ENCODE assay signal across 19 cellular contexts in genomic region chr12:6297170-6297569, GRCh38. TPM values are rescaled to one million over a fixed set of nuclear protein-coding genes. Genes with fewer than 3 reads are reported as not detected.
DNase-seq lines count a peak whose midpoint lies in the region; ATAC-seq, FAIRE-seq and TF ChIP-seq lines count a peak whose summit lies in the region.
"Had no signal": no experiment of that assay in that cellular context is flagged by ENCODE, and none has a peak within 500 bp of the region (broad histone marks: within the 10 kb centered on the region; RNA-seq: fewer than 3 reads in every experiment).

No MANE protein-coding gene starts in this region.

- CTCF ChIA-PET in A549 (lab: Yijun Ruan, JAX): interaction anchor here (2.3 kb wide), 1 partner anchor 11 kb away, joined by 8 read pairs; no protein-coding TSS in a partner anchor

- H3K4me1 ChIP-seq in A549 (peaks cover 39% of the 10 kb centered on the region), GM23338 (ENCODE audit: insufficient read depth) (0 out of 2 replicates have a peak, but pooled peaks cover 3% of the 10 kb centered on the region)

- peak overlapping the region; percentile 32; the same call in 1 of the 2 replicates for H2AFZ ChIP-seq in GM23338
- H2AFZ ChIP-seq: PC-9 had no signal

- H3K36me3 Mint-ChIP-seq in GM23338 (ENCODE audit: low read depth): no peaks in the 10 kb centered on the region
- no peaks in the 10 kb centered on the region for H3K36me3 Mint-ChIP-seq in chondrocyte (ENCODE audit: low read depth)
- no peaks in the 10 kb centered on the region for H3K36me3 Mint-ChIP-seq in nephron progenitor cell (ENCODE audit: low read depth)
- no peaks in the 10 kb centered on the region for H3K36me3 Mint-ChIP-seq in mesothelial cell of epicardium
- H3K36me3 Mint-ChIP-seq: CD4-positive, alpha-beta memory T cell had no signal

- H3K4me3 Mint-ChIP-seq in GM23338 (no peak overlapping the region), chondrocyte (ENCODE audit: unreplicated experiment) (no peak overlapping the region), nephron progenitor cell (no peak overlapping the region), mesothelial cell of epicardium (no peak overlapping the region)
- H3K4me3 Mint-ChIP-seq: CD4-positive, alpha-beta memory T cell had no signal

- no peaks in the 10 kb centered on the region for H3K27me3 ChIP-seq in GM23338 (ENCODE audit: insufficient read depth)
- H3K27me3 ChIP-seq: BLaER1, SJSA1 had no signal

- TF ChIP-seq RAD21 in A549 (conservative IDR thresholded peaks at IDR 0.05 in 1 of 2, IDR thresholded peaks at IDR 0.05 in 1 of 2): no peak

- no peaks in the 10 kb centered on the region for H3K36me3 ChIP-seq in GM23338 (ENCODE audit: insufficient read depth)
- H3K36me3 ChIP-seq: BLaER1, SJSA1 had no signal

- TF ChIP-seq EP300 in A549 (IDR thresholded peaks at IDR 0.05): no peak

- POLR2A ChIA-PET in A549 (lab: Yijun Ruan, JAX): no interaction called here

- H4K20me1 ChIP-seq in GM23338 (replicated peaks; ENCODE audit: insufficient read depth): no peaks in the 10 kb centered on the region
- H4K20me1 ChIP-seq: BLaER1 had no signal

- no peak for FAIRE-seq in A549 (lab: Jason Lieb, UNC)
- FAIRE-seq: A204.1 had no signal

- peak overlapping the region in 1 of 2 experiments; percentile 44; a peak in 1 of 6 replicates for H3K27ac ChIP-seq in A549
- H3K27ac ChIP-seq in GM23338 (ENCODE audit: low read depth): no peak overlapping the region
- H3K27ac ChIP-seq: BLaER1 had no signal

- WGBS in A549 (ENCODE audit: missing lambda C conversion rate): 93% methylated on average over 10 of the region's 10 CpGs

- H3K9me2 ChIP-seq in GM23338 (ENCODE audit: insufficient read depth): no peaks in the 10 kb centered on the region

- DNase-seq in A549 (ENCODE audit: low read depth in 1 of 2, low spot score in 1 of 2): no peak
- no peak for DNase-seq in GM23338 (ENCODE audit: low spot score)
- peak; percentile 26 for DNase-seq in chondrocyte (ENCODE audit: low spot score)
- no peak for DNase-seq in nephron progenitor cell
- no peak for DNase-seq in DMS79 (lab: John Stamatoyannopoulos, UW)
- DNase-seq in NCI-H69 (lab: John Stamatoyannopoulos, UW): no peak
- DNase-seq in mesothelial cell of epicardium (ENCODE audit: low spot score in 2 of 2, unreplicated experiment in 2 of 2): no peak
- DNase-seq: CD4-positive, alpha-beta memory T cell; DMS53; NCI-H1105; NCI-H1694; NCI-H2081 treated with DMSO at 0.1 percent for 48 hours; SW 1271 had no signal

- no peaks in the 10 kb centered on the region for H3K9me3 ChIP-seq in A549
- H3K9me3 ChIP-seq: BLaER1, SJSA1 had no signal

- H3K9me3 Mint-ChIP-seq in GM23338 (no peaks in the 10 kb centered on the region), chondrocyte (ENCODE audit: low read depth) (no peaks in the 10 kb centered on the region), nephron progenitor cell (peaks cover 5% of the 10 kb centered on the region), mesothelial cell of epicardium (no peaks in the 10 kb centered on the region)
- H3K9me3 Mint-ChIP-seq: CD4-positive, alpha-beta memory T cell had no signal

- H3K27me3 Mint-ChIP-seq in GM23338 (ENCODE audit: insufficient read depth, low read depth, poor library complexity) (peaks cover 8% of the 10 kb centered on the region), chondrocyte (ENCODE audit: low read depth) (no peaks in the 10 kb centered on the region), nephron progenitor cell (ENCODE audit: low read depth, poor library complexity) (peaks cover 4% of the 10 kb centered on the region), mesothelial cell of epicardium (ENCODE audit: low read depth) (no peaks in the 10 kb centered on the region)

- H3F3A ChIP-seq in GM23338 (replicated peaks; ENCODE audit: low read depth): no peaks in the 10 kb centered on the region; the same call in 1 of the 2 replicates

- TF ChIP-seq POLR2A in A549 (IDR thresholded peaks at IDR 0.05; ENCODE audit: low read length): no peak

- H3K79me2 ChIP-seq in GM23338 (replicated peaks; ENCODE audit: insufficient read depth): no peaks in the 10 kb centered on the region

- H3K4me1 Mint-ChIP-seq in GM23338: peaks cover 9% of the 10 kb centered on the region
- peaks cover 23% of the 10 kb centered on the region for H3K4me1 Mint-ChIP-seq in chondrocyte (ENCODE audit: low read depth)
- H3K4me1 Mint-ChIP-seq in nephron progenitor cell: peaks cover 20% of the 10 kb centered on the region
- H3K4me1 Mint-ChIP-seq in mesothelial cell of epicardium: peaks cover 14% of the 10 kb centered on the region

- H3K4me2 ChIP-seq in A549: no peak overlapping the region
- H3K4me2 ChIP-seq in GM23338: no peak overlapping the region

- no peak overlapping the region for H3K27ac Mint-ChIP-seq in GM23338
- H3K27ac Mint-ChIP-seq in chondrocyte (ENCODE audit: unreplicated experiment): no peak overlapping the region
- peak overlapping the region; percentile 50 for H3K27ac Mint-ChIP-seq in nephron progenitor cell
- no peak overlapping the region for H3K27ac Mint-ChIP-seq in mesothelial cell of epicardium

- H3K4me3 ChIP-seq in A549 (no peak overlapping the region), GM23338 (no peak overlapping the region)
- H3K4me3 ChIP-seq: BLaER1, PC-9, SJSA1 had no signal

- ATAC-seq in A549 (no peak), GM23338 (no peak), GM21447 (IDR thresholded peaks at IDR 0.05; ENCODE audit: unreplicated experiment) (no peak)

- TF ChIP-seq CTCF in A549 (IDR thresholded peaks at IDR 0.05) (no peak), GM23338 (conservative IDR thresholded peaks at IDR 0.05; ENCODE audit: low read depth in 2 of 2) (no peak), chondrocyte (IDR thresholded peaks at IDR 0.05) (no peak), nephron progenitor cell (IDR thresholded peaks at IDR 0.05) (no peak), mesothelial cell of epicardium (IDR thresholded peaks at IDR 0.05; ENCODE audit: unreplicated experiment) (no peak)

TF ChIP-seq in A549, 52 proteins besides CTCF, POLR2A, EP300 and RAD21:
- TF ChIP-seq ATOH8 (CRISPR knock-in tag; IDR thresholded peaks at IDR 0.05; ENCODE audit: low read depth): no peak
- TF ChIP-seq HOXA7 (CRISPR knock-in tag; IDR thresholded peaks at IDR 0.05): no peak
- peak; percentile 85 for TF ChIP-seq ZSCAN20 (CRISPR knock-in tag; IDR thresholded peaks at IDR 0.05)
- 0 out of 2 replicates have a peak, but pooled peaks have one; percentile 71 for TF ChIP-seq HOXB5 (CRISPR knock-in tag; IDR thresholded peaks at IDR 0.05)
- TF ChIP-seq HOXB13 (CRISPR knock-in tag; IDR thresholded peaks at IDR 0.05; ENCODE audit: low read depth): peak; percentile 72; the same call in 1 of the 2 replicates
- TF ChIP-seq ZNF302 (CRISPR knock-in tag; IDR thresholded peaks at IDR 0.05): peak; percentile 56; the same call in 1 of the 2 replicates
- TF ChIP-seq SREBF2 (IDR thresholded peaks at IDR 0.05): no peak

TF ChIP-seq in GM23338, 12 proteins besides CTCF, POLR2A, EP300 and RAD21 (continues in another document):
- TF ChIP-seq ZNF331 (CRISPR knock-in tag; IDR thresholded peaks at IDR 0.05; ENCODE audit: low read depth): no peak
- no peak for TF ChIP-seq ZNF114 (CRISPR knock-in tag; IDR thresholded peaks at IDR 0.05)
- no peak for TF ChIP-seq REST (IDR thresholded peaks at IDR 0.05; ENCODE audit: unreplicated experiment)
- no peak for TF ChIP-seq POLR2AphosphoS5 (IDR thresholded peaks at IDR 0.05; ENCODE audit: low read depth)
- no peak for TF ChIP-seq CREB1 (CRISPR knock-in tag; IDR thresholded peaks at IDR 0.05; ENCODE audit: low read depth)

RNA-seq across cellular contexts. Expression of gene PLEKHG6, which starts 13.3 kb away (rescaled TPM):
- polyA plus RNA-seq in A549 (2011; rRNA removed) (0.25 and 0.31 TPM in 2 replicates), A549 (2017; fragmentation: RNase III; extraction: RNeasy Plus Mini Kit Qiagen cat#74134 plus additional on column Dnase treatment) (0.15 to 0.29 TPM (median 0.16 TPM) in 3 replicates), GM23338 (2016; fragmentation: Nextera tagmentation; extraction: Ambion mirVana) (15.7 and 18.0 TPM in 2 replicates)
- polyA plus RNA-seq in A549 (2012; cell fraction: cytosol; rRNA removed): 0.26 and 0.70 TPM in 2 replicates
- 0.26 and 0.33 TPM in 2 replicates for polyA plus RNA-seq in A549 (2012; cell fraction: nucleus; rRNA removed)
- 0.41 and 0.88 TPM in 2 replicates for polyA minus RNA-seq in A549 (2011; rRNA and poly(A)+ RNA removed)
- 21.3 and 174 TPM in 2 replicates for total RNA-seq in GM23338 (2014; rRNA removed; shearing (Covaris generic))
- total RNA-seq in chondrocyte (0.21 to 0.35 TPM in 2 of 3 replicates, not detected in the other), mesothelial cell of epicardium (16.1 to 18.3 TPM (median 16.4 TPM) in 3 replicates)
- total RNA-seq: CD4-positive, alpha-beta memory T cell; NCI-H460 had no signal

RNA-seq across cellular contexts. Expression of gene TNFRSF1A, which starts 44.7 kb away (rescaled TPM):
- polyA plus RNA-seq in A549 (2011; rRNA removed) (460 and 621 TPM in 2 replicates), A549 (2017; fragmentation: RNase III; extraction: RNeasy Plus Mini Kit Qiagen cat#74134 plus additional on column Dnase treatment) (324 to 416 TPM (median 367 TPM) in 3 replicates), GM23338 (2016; fragmentation: Nextera tagmentation; extraction: Ambion mirVana) (24.3 and 28.5 TPM in 2 replicates)
- 275 and 344 TPM in 2 replicates for polyA plus RNA-seq in A549 (2012; cell fraction: cytosol; rRNA removed)
- 409 and 455 TPM in 2 replicates for polyA plus RNA-seq in A549 (2012; cell fraction: nucleus; rRNA removed)
- polyA minus RNA-seq in A549 (2011; rRNA and poly(A)+ RNA removed): 307 and 325 TPM in 2 replicates
- 36.7 and 43.4 TPM in 2 replicates for total RNA-seq in GM23338 (2014; rRNA removed; shearing (Covaris generic))
- total RNA-seq in chondrocyte (88.5 to 128 TPM (median 127 TPM) in 3 replicates), mesothelial cell of epicardium (65.4 to 70.4 TPM (median 68.9 TPM) in 3 replicates)
